18 cellular contexts compared by ENCODE assay signal in the genomic region with DNA sequence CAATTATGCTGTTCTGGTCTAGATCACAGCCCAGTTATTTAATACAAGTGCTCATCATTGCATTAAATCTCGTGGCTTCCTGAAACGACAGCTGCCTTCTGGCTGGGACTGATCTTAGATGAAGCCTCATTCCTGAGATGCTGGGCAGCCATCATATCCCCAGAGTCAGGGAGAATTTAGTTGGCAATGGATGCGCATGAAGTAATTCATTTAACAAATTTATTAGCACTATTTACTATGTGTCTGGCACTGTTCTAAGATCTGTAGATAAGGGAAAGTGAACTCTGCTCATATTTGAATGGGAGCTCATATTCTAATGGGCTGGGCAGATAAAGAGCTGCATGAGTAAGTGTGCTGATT.
"Had no signal": no experiment of that assay in that cellular context is flagged by ENCODE, and none has a peak within 500 bp of the region (broad histone marks: within the 10 kb centered on the region; RNA-seq: fewer than 3 reads in every experiment).

No MANE protein-coding gene starts in this region.

- H3K27me3 ChIP-seq: neutrophil, thyroid gland had no signal

- H3K4me3 ChIP-seq: lower lobe of right lung, thyroid gland had no signal

- H2AFZ ChIP-seq: parathyroid adenoma had no signal

- H3K9me3 ChIP-seq: lower lobe of right lung, neutrophil, thyroid gland had no signal

- H3K9ac ChIP-seq: parathyroid adenoma had no signal

- H3K79me2 ChIP-seq: parathyroid adenoma had no signal

- H3K36me3 ChIP-seq: lower lobe of right lung, neutrophil, thyroid gland had no signal

- H3K4me1 ChIP-seq: lower lobe of right lung, parathyroid adenoma, thyroid gland had no signal

- DNase-seq: activated B cell treated with CpG ODN at 0.5 μM for 24 hours; activated CD4-positive, alpha-beta memory T cell treated with anti-CD3 and anti-CD28 coated beads, Interleukin-2, amount 10 ng/mL, durations not matched to agents 7 days and 5 days; activated CD4-positive, alpha-beta T cell treated with anti-CD3 and anti-CD28 coated beads for 48 hours; activated naive CD4-positive, alpha-beta T cell treated with anti-CD3 and anti-CD28 coated beads for 36 hours; activated T-cell treated with anti-CD3 and anti-CD28 coated beads, Interleukin-2, amount 50 U/mL, for 1 hour; caudate nucleus; endodermal cell; head of caudate nucleus; lower lobe of right lung; stimulated activated naive CD4-positive, alpha-beta T cell; thyroid gland had no signal

- ATAC-seq: lower lobe of right lung; natural killer cell treated with Interleukin-12 subunit alpha and Interleukin-12 subunit beta and Interleukin-15 and Interleukin-18, amount 100 ng/mL, for 72 hours; sciatic nerve had no signal

- H3K27ac ChIP-seq: lower lobe of right lung, neutrophil, parathyroid adenoma, thyroid gland had no signal

- FAIRE-seq: colon, frontal cortex, keratinocyte had no signal
